In genomic region chr1:108830119-108831008, GRCh38 we compare ENCODE assay signal across 9 cellular contexts. TPM values are rescaled to one million over a fixed set of nuclear protein-coding genes. Genes with fewer than 3 reads are reported as not detected.
DNase-seq lines count a peak whose midpoint lies in the region; ATAC-seq and TF ChIP-seq lines count a peak whose summit lies in the region.
"Had no signal": no experiment of that assay in that cellular context is flagged by ENCODE, and none has a peak within 500 bp of the region (broad histone marks: within the 10 kb centered on the region; RNA-seq: fewer than 3 reads in every experiment).

No MANE protein-coding gene starts in this region.

- H3K27me3 Mint-ChIP-seq in neural progenitor cell (ENCODE audit: insufficient read depth, low read depth), result peaks cover 4% of the 10 kb centered on the region

- no peak overlapping the region for H3K4me3 Mint-ChIP-seq in neural progenitor cell

- intact Hi-C loops in PC-9 (cut with micrococcal nuclease; ENCODE audit: unreplicated experiment), result loop anchor here (1.0 kb wide), 1 partner anchor 47 kb away; no protein-coding TSS in a partner anchor

- peak overlapping the region; percentile 37 for H3K4me3 ChIP-seq in PC-9
- no peak overlapping the region for H3K4me3 ChIP-seq in neural progenitor cell
- H3K4me3 ChIP-seq: cardiac muscle cell had no signal

- peaks cover 25% of the 10 kb centered on the region for H3K4me1 Mint-ChIP-seq in neural progenitor cell

- ATAC-seq in HG02588 (IDR thresholded peaks at IDR 0.05; ENCODE audit: unreplicated experiment) (no peak), GM18873 (IDR thresholded peaks at IDR 0.05; ENCODE audit: low FRiP score, unreplicated experiment) (no peak)

- H3K79me2 ChIP-seq in PC-9 (ENCODE audit: low read depth) (no peaks in the 10 kb centered on the region), neural progenitor cell (ENCODE audit: low read depth) (no peaks in the 10 kb centered on the region)

- H3K4me1 ChIP-seq in PC-9 (replicated peaks; ENCODE audit: insufficient read depth) (peaks cover 41% of the 10 kb centered on the region), neural progenitor cell (no peaks in the 10 kb centered on the region)

- no peaks in the 10 kb centered on the region for H3K9me3 ChIP-seq in PC-9 (ENCODE audit: insufficient read depth, low read depth)
- no peaks in the 10 kb centered on the region for H3K9me3 ChIP-seq in neural progenitor cell (ENCODE audit: low read depth)

- peak overlapping the region; percentile 87 for H3K27ac Mint-ChIP-seq in neural progenitor cell

- no peaks in the 10 kb centered on the region for H3K9me3 Mint-ChIP-seq in neural progenitor cell

- DNase-seq in C1 segment of cervical spinal cord (lab: John Stamatoyannopoulos, UW) (peak in 11 of 14 donors; percentile 21 to 80 (median 46)), PC-9 (peak; percentile 79 to 97), epithelial cell of prostate (ENCODE audit: low read depth, low spot score) (peak; percentile 27), neural progenitor cell (ENCODE audit: low spot score) (no peak), HEK293T (ENCODE audit: extremely low spot score) (no peak), NAMALWA (ENCODE audit: low spot score) (no peak)

- peak overlapping the region; percentile 79 for H3K27ac ChIP-seq in PC-9
- peak overlapping the region; percentile 93 for H3K27ac ChIP-seq in epithelial cell of prostate
- no peak overlapping the region for H3K27ac ChIP-seq in neural progenitor cell
- H3K27ac ChIP-seq: cardiac muscle cell had no signal

- no peaks in the 10 kb centered on the region for H3K36me3 Mint-ChIP-seq in neural progenitor cell

- H3K9ac ChIP-seq in neural progenitor cell, result no peak overlapping the region

- H2AFZ ChIP-seq in PC-9 (peak overlapping the region; percentile 68), neural progenitor cell (replicated peaks) (peak overlapping the region; percentile 57)

- no peaks in the 10 kb centered on the region for H4K20me1 ChIP-seq in PC-9 (ENCODE audit: insufficient read depth)
- no peaks in the 10 kb centered on the region for H4K20me1 ChIP-seq in neural progenitor cell (ENCODE audit: low read depth)

- TF ChIP-seq CTCF in PC-9 (conservative IDR thresholded peaks at IDR 0.05), result no peak
- no peak for TF ChIP-seq CTCF in neural progenitor cell (IDR thresholded peaks at IDR 0.05)

- peaks cover 30% of the 10 kb centered on the region for H3F3A ChIP-seq in PC-9 (ENCODE audit: insufficient read depth, low read depth)
- no peaks in the 10 kb centered on the region for H3F3A ChIP-seq in neural progenitor cell (ENCODE audit: low read depth)

- BruUV-seq in PC-9 (replicated peaks; lab: Mats Ljungman, UMichigan), result no TSS peak

- POLR2A ChIA-PET in PC-9 (lab: Charles Lee; ENCODE audit: unreplicated experiment), result interaction anchor here (0.6 to 0.7 kb wide), 2 partner anchors 72 to 199 kb away, joined by 3 to 4 read pairs; no protein-coding TSS in a partner anchor
- POLR2A ChIA-PET in HEK293T (lab: Yijun Ruan, JAX), result interaction anchor here (1.1 to 3.0 kb wide), 4 partner anchors 14 to 270 kb away, joined by 3 to 12 read pairs (median 4); partner anchors contain the start of gene PRPF38B

- H3K4me2 ChIP-seq in PC-9 (peak overlapping the region; percentile 74), neural progenitor cell (no peak overlapping the region)

- no peaks in the 10 kb centered on the region for H3K36me3 ChIP-seq in PC-9 (ENCODE audit: low read depth)
- no peaks in the 10 kb centered on the region for H3K36me3 ChIP-seq in neural progenitor cell
- H3K36me3 ChIP-seq: cardiac muscle cell had no signal

- CTCF ChIA-PET in PC-9 (lab: Charles Lee) (interaction anchor here (0.6 to 0.9 kb wide), 3 partner anchors 13 to 215 kb away, joined by 3 to 8 read pairs (median 3); no protein-coding TSS in a partner anchor), HEK293T (lab: Yijun Ruan, JAX) (interaction anchor here (0.6 to 6.8 kb wide), 4 partner anchors 35 to 283 kb away, joined by 4 to 65 read pairs (median 4); no protein-coding TSS in a partner anchor)

- no peaks in the 10 kb centered on the region for H3K27me3 ChIP-seq in PC-9 (ENCODE audit: insufficient read depth, low read depth)
- H3K27me3 ChIP-seq in neural progenitor cell, result no peaks in the 10 kb centered on the region
- H3K27me3 ChIP-seq: cardiac muscle cell had no signal

- H3K9me2 ChIP-seq in PC-9 (ENCODE audit: insufficient read depth), result no peaks in the 10 kb centered on the region

TF ChIP-seq in HEK293T, 16 proteins besides CTCF, POLR2A, EP300 and RAD21:
- no peak for TF ChIP-seq PKNOX1 (IDR thresholded peaks at IDR 0.05)
- TF ChIP-seq FOXA1 (IDR thresholded peaks at IDR 0.05), result no peak
- no peak for TF ChIP-seq ELF4 (IDR thresholded peaks at IDR 0.05)
- TF ChIP-seq ARNT (IDR thresholded peaks at IDR 0.05), result no peak
- no peak for TF ChIP-seq SP1 (IDR thresholded peaks at IDR 0.05)
- no peak for TF ChIP-seq SUZ12 (IDR thresholded peaks at IDR 0.05)
- no peak for TF ChIP-seq ZNF384 (IDR thresholded peaks at IDR 0.05)

RNA-seq across cellular contexts. Expression of gene AKNAD1, which starts 26.5 kb away (rescaled TPM):
- total RNA-seq in PC-9 (2021), result not detected in 2 replicates
- total RNA-seq in neural progenitor cell (ENCODE audit: low replicate concordance), result not detected in 2 replicates
- total RNA-seq: cardiac muscle cell had no signal

RNA-seq across cellular contexts. Expression of gene GPSM2, which starts 46.4 kb away (rescaled TPM):
- total RNA-seq in PC-9 (2021), result 51.5 and 51.7 TPM in 2 replicates
- 25.7 and 35.4 TPM in 2 replicates for total RNA-seq in neural progenitor cell (ENCODE audit: low replicate concordance)

Comparison
In these comparisons a context has a peak if more than half of its experiments do, and no peak if none do; other contexts are left out.
1. DNase-seq: peak in C1 segment of cervical spinal cord (11 of 14), PC-9 (2 of 2) and epithelial cell of prostate (single experiment); none in neural progenitor cell (single experiment), HEK293T (single experiment) and NAMALWA (single experiment).